Comparison of ENCODE assay signal across 8 cellular contexts in genomic region chr11:2885676-2886081, GRCh38. TPM values are rescaled to one million over a fixed set of nuclear protein-coding genes. Genes with fewer than 3 reads are reported as not detected.
DNase-seq lines count a peak whose midpoint lies in the region; ATAC-seq lines count a peak whose summit lies in the region.

TSS of gene CDKN1C (minus strand) at chr11:2885775. CDS start at chr11:2885456, 319 bp downstream.

- no peak within 1 kb of the TSS for H3K27ac Mint-ChIP-seq in activated CD8-positive, alpha-beta T cell treated with anti-CD3 and anti-CD28 coated beads, Interleukin-2, amount 10 ng/mL, durations not matched to agents 7 days and 5 days

- CTCF ChIA-PET in activated CD8-positive, alpha-beta T cell treated with anti-CD3 and anti-CD28 coated beads, Interleukin-2, amount 10 ng/mL, durations not matched to agents 7 days and 5 days (lab: Charles Lee): interaction anchor here (0.9 to 13.7 kb wide), 2 partner anchors 44 to 352 kb away, joined by 3 to 485 read pairs; no protein-coding TSS in a partner anchor

- POLR2A ChIA-PET in activated CD8-positive, alpha-beta T cell treated with anti-CD3 and anti-CD28 coated beads, Interleukin-2, amount 10 ng/mL, durations not matched to agents 7 days and 5 days (lab: Charles Lee): no interaction called here

- H3K36me3 Mint-ChIP-seq in activated CD8-positive, alpha-beta T cell treated with anti-CD3 and anti-CD28 coated beads, Interleukin-2, amount 10 ng/mL, durations not matched to agents 7 days and 5 days (ENCODE audit: low read depth): no peaks in the 10 kb centered on the region

- H3K4me3 Mint-ChIP-seq in activated CD8-positive, alpha-beta T cell treated with anti-CD3 and anti-CD28 coated beads, Interleukin-2, amount 10 ng/mL, durations not matched to agents 7 days and 5 days: peak within 1 kb of the TSS; percentile 74

- H3K4me1 Mint-ChIP-seq in activated CD8-positive, alpha-beta T cell treated with anti-CD3 and anti-CD28 coated beads, Interleukin-2, amount 10 ng/mL, durations not matched to agents 7 days and 5 days (ENCODE audit: low read depth): peaks cover 19% of the 10 kb centered on the region

- peaks cover 22% of the 10 kb centered on the region for H3K27me3 Mint-ChIP-seq in activated CD8-positive, alpha-beta T cell treated with anti-CD3 and anti-CD28 coated beads, Interleukin-2, amount 10 ng/mL, durations not matched to agents 7 days and 5 days (ENCODE audit: low read depth)

- ATAC-seq in GM18907 (IDR thresholded peaks at IDR 0.05; ENCODE audit: unreplicated experiment) (peak; percentile 62), HG03135 (IDR thresholded peaks at IDR 0.05; ENCODE audit: unreplicated experiment) (peak; percentile 64)
- peak; percentile 89 for ATAC-seq in activated CD8-positive, alpha-beta T cell treated with anti-CD3 and anti-CD28 coated beads, Interleukin-2, amount 10 ng/mL, durations not matched to agents 7 days and 5 days

- H3K9me3 Mint-ChIP-seq in activated CD8-positive, alpha-beta T cell treated with anti-CD3 and anti-CD28 coated beads, Interleukin-2, amount 10 ng/mL, durations not matched to agents 7 days and 5 days (ENCODE audit: insufficient read depth): no peaks in the 10 kb centered on the region

- DNase-seq in A172 (ENCODE audit: low spot score) (peak; percentile 62), NCI-H446 treated with DMSO at 0.1 percent for 48 hours (lab: John Stamatoyannopoulos, UW) (peak; percentile 19), ecto neural progenitor cell (ENCODE audit: low spot score) (peak; percentile 95), lung microvascular endothelial cell (ENCODE audit: low read depth in 2 of 2) (peak; percentile 75 to 94)
- DNase-seq in activated CD8-positive, alpha-beta T cell treated with anti-CD3 and anti-CD28 coated beads, Interleukin-2, amount 10 ng/mL, durations not matched to agents 7 days and 5 days: peak; percentile 86
- DNase-seq in stimulated activated CD4-positive, alpha-beta T cell treated with anti-CD3 and anti-CD28 coated beads, TNF-alpha, amount 100 ng/mL, for 4 hours (ENCODE audit: low read depth in 3 of 3): peak; percentile 50 to 67 (median 62)

RNA-seq across cellular contexts. Expression of gene CDKN1C, which starts in this region (rescaled TPM):
- total RNA-seq in A172 (2014; rRNA removed; shearing (Covaris generic)): 32.5 and 40.5 TPM in 2 replicates
- under 1 TPM; 0.21 to 0.32 TPM for total RNA-seq in activated CD8-positive, alpha-beta T cell treated with anti-CD3 and anti-CD28 coated beads, Interleukin-2, amount 10 ng/mL, durations not matched to agents 7 days and 5 days
- total RNA-seq in lung microvascular endothelial cell: 18.7 and 119 TPM in 2 replicates

Comparison
In these comparisons a context has a peak if more than half of its experiments do, and no peak if none do; other contexts are left out.
1. Peak in every context shown above with its lines: DNase-seq and ATAC-seq.
2. RNA of gene CDKN1C (total RNA-seq): 18.7 to 119 TPM in lung microvascular endothelial cell and 32.5 to 40.5 TPM in A172; 0.21 to 0.32 TPM in activated CD8-positive, alpha-beta T cell treated with anti-CD3 and anti-CD28 coated beads, Interleukin-2, amount 10 ng/mL, durations not matched to agents 7 days and 5 days; every median in the first group is over 10 times any median in the second.
3. Peak in DNase-seq and ATAC-seq in activated CD8-positive, alpha-beta T cell treated with anti-CD3 and anti-CD28 coated beads, Interleukin-2, amount 10 ng/mL, durations not matched to agents 7 days and 5 days; RNA of the gene not detected or under 1 TPM.
4. DNase-seq: peak in every context shown above with its lines; median percentile 95 in ecto neural progenitor cell; 86 in activated CD8-positive, alpha-beta T cell treated with anti-CD3 and anti-CD28 coated beads, Interleukin-2, amount 10 ng/mL, durations not matched to agents 7 days and 5 days; 84 in lung microvascular endothelial cell; 62 in A172; 62 in stimulated activated CD4-positive, alpha-beta T cell treated with anti-CD3 and anti-CD28 coated beads, TNF-alpha, amount 100 ng/mL, for 4 hours; 19 in NCI-H446 treated with DMSO at 0.1 percent for 48 hours.